Comparison of ENCODE assay signal across 1 cellular context in the genomic region with DNA sequence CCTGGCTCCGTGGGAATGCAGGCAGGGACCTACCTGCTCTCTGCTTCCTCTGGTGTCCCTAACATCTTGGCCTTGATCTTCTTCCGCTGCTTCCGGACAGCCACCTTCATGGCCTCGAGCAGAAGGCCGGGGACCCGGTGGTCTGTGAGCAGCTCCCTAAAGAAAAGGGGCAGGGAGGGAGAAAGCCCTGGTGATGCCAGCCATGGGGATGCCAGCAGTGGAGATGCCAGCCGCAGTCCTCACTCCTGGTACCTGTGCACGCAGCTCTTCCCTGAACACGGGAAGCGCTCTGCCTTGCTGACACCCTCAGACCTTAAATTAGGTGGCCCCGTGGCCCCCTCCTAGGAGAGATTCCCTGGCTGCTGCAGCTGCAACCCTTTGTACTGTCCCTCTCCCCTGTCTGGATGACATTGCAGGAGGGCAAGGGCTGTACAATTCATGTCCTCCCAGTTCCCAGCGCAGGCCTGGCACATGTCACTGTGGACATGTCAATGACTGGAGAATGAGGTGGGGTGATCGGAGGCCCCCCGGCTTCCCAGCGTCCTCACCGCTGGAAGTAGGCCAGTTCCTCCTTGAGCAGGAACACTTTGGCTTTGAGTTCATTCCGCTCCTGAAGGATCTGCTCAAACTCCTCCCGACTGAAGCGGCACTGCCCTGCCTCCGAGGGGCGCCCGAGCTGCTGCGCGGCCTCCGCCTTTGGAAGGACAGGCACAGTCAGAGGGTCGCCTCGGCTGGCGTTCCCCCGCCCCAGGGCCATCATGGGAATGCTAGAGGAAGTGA.
TF ChIP-seq lines count a peak whose summit lies in the region.

No MANE protein-coding gene starts in this region.

TF ChIP-seq in endothelial cell of umbilical vein, 7 proteins besides CTCF, POLR2A, EP300 and RAD21:
- TF ChIP-seq GATA2 (IDR thresholded peaks at IDR 0.05; ENCODE audit: insufficient read depth, insufficient read length, low read depth, low read length), result no peak
- TF ChIP-seq MAX (IDR thresholded peaks at IDR 0.05; ENCODE audit: insufficient read depth, insufficient read length), result no peak
- TF ChIP-seq EZH2 (IDR thresholded peaks at IDR 0.05; ENCODE audit: borderline replicate concordance, low read depth, low read length, severe bottlenecking), result no peak
- TF ChIP-seq JUN (IDR thresholded peaks at IDR 0.05; ENCODE audit: borderline replicate concordance, insufficient read depth, insufficient read length, low read depth), result no peak
- no peak for TF ChIP-seq MYC (IDR thresholded peaks at IDR 0.05; ENCODE audit: low read depth, low read length)
- no peak for TF ChIP-seq FOS (IDR thresholded peaks at IDR 0.05; ENCODE audit: borderline replicate concordance, insufficient read depth, low read length)
